ENCODE assay signal across 8 cellular contexts in genomic region chr7:66629222-66629658, GRCh38. TPM values are rescaled to one million over a fixed set of nuclear protein-coding genes. Genes with fewer than 3 reads are reported as not detected.
A peak's percentile ranks its signal among the peaks of the same experiment; 100 is the strongest.
DNase-seq lines count a peak whose midpoint lies in the region; ATAC-seq, FAIRE-seq and TF ChIP-seq lines count a peak whose summit lies in the region.

No MANE protein-coding gene starts in this region.

- POLR2A ChIA-PET in CD8-positive, alpha-beta memory T cell (lab: Charles Lee): interaction anchor here (0.6 to 3.1 kb wide), 7 partner anchors 13 to 758 kb away, joined by 3 to 14 read pairs (median 4); partner anchors contain the start of genes RABGEF1 and TYW1

- H3K9me1 ChIP-seq in keratinocyte (ENCODE audit: control insufficient read depth, extremely low read depth, insufficient read depth, low read length): no peaks in the 10 kb centered on the region

- H3K4me3 Mint-ChIP-seq in CD8-positive, alpha-beta memory T cell: peak overlapping the region; percentile 72 to 97 (median 89)

- peak overlapping the region; percentile 71 for H3K9ac ChIP-seq in keratinocyte (ENCODE audit: control insufficient read depth, extremely low read depth, insufficient read depth, low read length)

- ATAC-seq in HG03175 (IDR thresholded peaks at IDR 0.05; ENCODE audit: unreplicated experiment) (peak; percentile 0), HG02678 (IDR thresholded peaks at IDR 0.05; ENCODE audit: unreplicated experiment) (no peak)

- H3K4me1 ChIP-seq in CD8-positive, alpha-beta memory T cell (ENCODE audit: insufficient read depth, low read length): peaks cover 39% of the 10 kb centered on the region
- peaks cover 5% of the 10 kb centered on the region for H3K4me1 ChIP-seq in keratinocyte (ENCODE audit: control insufficient read depth, extremely low read depth, insufficient read depth, low read length)

- H3K36me3 Mint-ChIP-seq in CD8-positive, alpha-beta memory T cell: peaks cover 0 to 26% (median 2%) of the 10 kb centered on the region in 3 donors

- peak overlapping the region; percentile 40 for H2AFZ ChIP-seq in keratinocyte (ENCODE audit: control insufficient read depth, low read length)

- H3K4me1 Mint-ChIP-seq in CD8-positive, alpha-beta memory T cell: peaks cover 46 to 56% (median 49%) of the 10 kb centered on the region in 3 donors

- H3K4me2 ChIP-seq in keratinocyte (ENCODE audit: control insufficient read depth, extremely low read depth, insufficient read depth, low read depth, low read length): peak overlapping the region; percentile 69

- peaks cover 6% of the 10 kb centered on the region for H3K36me3 ChIP-seq in CD8-positive, alpha-beta memory T cell (ENCODE audit: insufficient read depth, low read length)
- peaks cover 0 to 2% of the 10 kb centered on the region in 2 experiments for H3K36me3 ChIP-seq in keratinocyte (ENCODE audit: control insufficient read depth in 2 of 2, extremely low read depth in 1 of 2, insufficient read depth in 2 of 2, low read length in 2 of 2)

- dilution Hi-C loops in keratinocyte (cut with MboI; ENCODE audit: extremely low pct_ligation_motif_present, low sequenced_read_pairs): no loop called here

- H3K27ac ChIP-seq in CD8-positive, alpha-beta memory T cell (ENCODE audit: low read depth, low read length): peak overlapping the region; percentile 70
- H3K27ac ChIP-seq in keratinocyte (ENCODE audit: control insufficient read depth, insufficient read depth, low read length): peak overlapping the region; percentile 47
- H3K27ac ChIP-seq in substantia nigra (ENCODE audit: low read depth, low read length, poor library complexity, severe bottlenecking): peak overlapping the region; percentile 96

- H3K27me3 ChIP-seq in CD8-positive, alpha-beta memory T cell (ENCODE audit: insufficient read depth, low read length, poor library complexity, severe bottlenecking): no peaks in the 10 kb centered on the region
- no peaks in the 10 kb centered on the region for H3K27me3 ChIP-seq in keratinocyte (ENCODE audit: control insufficient read depth, extremely low read depth, insufficient read depth, low read length)

- H3K79me2 ChIP-seq in keratinocyte (ENCODE audit: control insufficient read depth, insufficient read depth, low read length): peaks cover 3% of the 10 kb centered on the region

- no peak for DNase-seq in CD8-positive, alpha-beta memory T cell
- DNase-seq in astrocyte of the hippocampus (ENCODE audit: low read depth, low spot score) (peak; percentile 30), keratinocyte (ENCODE audit: low read depth, low spot score) (no peak), substantia nigra (lab: John Stamatoyannopoulos, UW) (peak in 10 of 49 donors; percentile 25 to 59 (median 50)), urothelium cell line (ENCODE audit: low spot score) (no peak), GM03348 (ENCODE audit: low spot score) (no peak)

- no peaks in the 10 kb centered on the region for H3K9me3 ChIP-seq in CD8-positive, alpha-beta memory T cell (ENCODE audit: low read length)
- no peaks in the 10 kb centered on the region for H3K9me3 ChIP-seq in keratinocyte (ENCODE audit: control insufficient read depth, low read depth, low read length)

- CTCF ChIA-PET in CD8-positive, alpha-beta memory T cell (lab: Charles Lee): interaction anchor here (1.2 to 3.0 kb wide), 2 partner anchors 8 to 25 kb away, joined by 3 to 11 read pairs; no protein-coding TSS in a partner anchor

- peak overlapping the region; percentile 58 for H3K4me3 ChIP-seq in CD8-positive, alpha-beta memory T cell (ENCODE audit: low read length)
- H3K4me3 ChIP-seq in keratinocyte (ENCODE audit: control insufficient read depth in 2 of 3, extremely low read depth in 1 of 3, insufficient read depth in 2 of 3, low read depth in 1 of 3, low read length in 3 of 3): peak overlapping the region; percentile 46 to 69 (median 56)

- no peaks in the 10 kb centered on the region for H4K20me1 ChIP-seq in keratinocyte (ENCODE audit: control insufficient read depth, extremely low read depth, insufficient read depth, low read length)

- H3K27me3 Mint-ChIP-seq in CD8-positive, alpha-beta memory T cell: peaks cover 0 to 4% of the 10 kb centered on the region in 2 donors

- no peak for FAIRE-seq in keratinocyte (lab: Jason Lieb, UNC)
- no peak for FAIRE-seq in urothelium cell line (lab: Jason Lieb, UNC)

- H3K9me3 Mint-ChIP-seq in CD8-positive, alpha-beta memory T cell: no peaks in the 10 kb centered on the region

- TF ChIP-seq CTCF in keratinocyte (optimal IDR thresholded peaks at IDR 0.05 in 1 of 3, IDR thresholded peaks at IDR 0.05 in 1 of 3, conservative IDR thresholded peaks at IDR 0.05 in 1 of 3; ENCODE audit: extremely low read depth in 1 of 3, insufficient read depth in 2 of 3, low read length in 3 of 3): no peak

- H3K27ac Mint-ChIP-seq in CD8-positive, alpha-beta memory T cell: peak overlapping the region; percentile 89 to 98 (median 92)

RNA-seq across cellular contexts. Expression of gene KCTD7, which starts 0.6 kb away (rescaled TPM):
- 10 to 100 TPM; 11.6 to 12.5 TPM for total RNA-seq in CD8-positive, alpha-beta memory T cell
- 17.1 TPM for polyA plus RNA-seq in CD8-positive, alpha-beta memory T cell
- polyA plus RNA-seq in keratinocyte: 3.7 to 5.2 TPM (median 4.6 TPM) in 3 replicates
- polyA plus RNA-seq in keratinocyte (2011; ENCODE audit: low read depth): 1.8 TPM
- polyA plus RNA-seq in keratinocyte (2011; cell fraction: cytosol; rRNA removed): 3.5 and 3.6 TPM in 2 replicates
- polyA plus RNA-seq in keratinocyte (2011; cell fraction: nucleus; rRNA removed): 12.6 and 14.8 TPM in 2 replicates
- 2.1 and 2.9 TPM in 2 replicates for polyA plus RNA-seq in keratinocyte (2012; ENCODE audit: low replicate concordance)
- 8.6 to 14.1 TPM (median 8.7 TPM) in 3 replicates for polyA minus RNA-seq in keratinocyte
- polyA minus RNA-seq in keratinocyte (2011; cell fraction: cytosol; rRNA and poly(A)+ RNA removed): 2.5 TPM
- 5.6 and 6.6 TPM in 2 replicates for polyA minus RNA-seq in keratinocyte (2011; cell fraction: nucleus; rRNA and poly(A)+ RNA removed)
